30 cellular contexts compared by ENCODE assay signal in genomic region chr2:235527806-235528480, GRCh38. TPM values are rescaled to one million over a fixed set of nuclear protein-coding genes. Genes with fewer than 3 reads are reported as not detected.
DNase-seq lines count a peak whose midpoint lies in the region; ATAC-seq and TF ChIP-seq lines count a peak whose summit lies in the region.
"Had no signal": no experiment of that assay in that cellular context is flagged by ENCODE, and none has a peak within 500 bp of the region (broad histone marks: within the 10 kb centered on the region; RNA-seq: fewer than 3 reads in every experiment).

No MANE protein-coding gene starts in this region.

- H3K9me3 Mint-ChIP-seq in GM23338 (peaks cover 12% of the 10 kb centered on the region; the same call in 2 of the 3 replicates), HFFc6 (no peaks in the 10 kb centered on the region; the same call in none of the 2 replicates), T-cell (peaks cover 0 to 4% (median 0%) of the 10 kb centered on the region in 3 donors)
- H3K9me3 Mint-ChIP-seq: activated CD4-positive, alpha-beta T cell treated with anti-CD3 and anti-CD28 coated beads, Interleukin-2, amount 10 ng/mL, durations not matched to agents 24 days and 14 days; activated naive CD8-positive, alpha-beta T cell treated with anti-CD3 and anti-CD28 coated beads for 36 hours; CD8-positive, alpha-beta memory T cell had no signal

- H3K9me3 ChIP-seq in iPS-20b (ENCODE audit: insufficient read depth, low read depth, low read length): peaks cover 5% of the 10 kb centered on the region; the same call in 1 of the 2 replicates
- H3K9me3 ChIP-seq: left lung, stomach had no signal

- peaks cover 86% of the 10 kb centered on the region for H3K79me2 ChIP-seq in GM23338 (replicated peaks; ENCODE audit: insufficient read depth)

- H3K9me2 ChIP-seq in GM23338 (ENCODE audit: insufficient read depth): no peaks in the 10 kb centered on the region

- peaks cover 31% of the 10 kb centered on the region for H4K20me1 ChIP-seq in GM23338 (replicated peaks; ENCODE audit: insufficient read depth)

- H3K4me1 ChIP-seq in GM23338 (ENCODE audit: insufficient read depth) (peaks cover 20% of the 10 kb centered on the region), iPS-20b (ENCODE audit: insufficient read depth, low read length) (peaks cover 16% of the 10 kb centered on the region)
- H3K4me1 ChIP-seq: left lung, tibial artery had no signal

- H3K27me3 Mint-ChIP-seq in GM23338 (ENCODE audit: insufficient read depth, low read depth, poor library complexity) (no peaks in the 10 kb centered on the region), HFFc6 (ENCODE audit: insufficient read depth) (no peaks in the 10 kb centered on the region), T-cell (no peaks in the 10 kb centered on the region)
- H3K27me3 Mint-ChIP-seq: activated CD4-positive, alpha-beta T cell treated with anti-CD3 and anti-CD28 coated beads, Interleukin-2, amount 10 ng/mL, durations not matched to agents 24 days and 14 days had no signal

- H3K4me1 Mint-ChIP-seq in GM23338 (peaks cover 49% of the 10 kb centered on the region), HFFc6 (ENCODE audit: low read depth) (peaks cover 2% of the 10 kb centered on the region; the same call in 1 of the 2 replicates), T-cell (no peaks in the 10 kb centered on the region)
- H3K4me1 Mint-ChIP-seq: activated CD4-positive, alpha-beta T cell treated with anti-CD3 and anti-CD28 coated beads, Interleukin-2, amount 10 ng/mL, durations not matched to agents 24 days and 14 days; activated naive CD8-positive, alpha-beta T cell treated with anti-CD3 and anti-CD28 coated beads for 36 hours; CD8-positive, alpha-beta memory T cell had no signal

- peaks cover 17% of the 10 kb centered on the region for H3K36me3 Mint-ChIP-seq in GM23338 (ENCODE audit: low read depth)
- no peaks in the 10 kb centered on the region; the same call in 1 of the 2 replicates for H3K36me3 Mint-ChIP-seq in HFFc6 (ENCODE audit: low read depth)
- no peaks in the 10 kb centered on the region for H3K36me3 Mint-ChIP-seq in T-cell
- H3K36me3 Mint-ChIP-seq: activated naive CD8-positive, alpha-beta T cell treated with anti-CD3 and anti-CD28 coated beads for 36 hours; CD8-positive, alpha-beta memory T cell had no signal

- H3K27ac ChIP-seq in GM23338 (ENCODE audit: low read depth) (no peak overlapping the region), iPS-20b (ENCODE audit: low read length) (no peak overlapping the region)
- H3K27ac ChIP-seq: HL-60, left lung, stomach, tibial artery had no signal

- no peak for TF ChIP-seq CTCF in GM23338 (conservative IDR thresholded peaks at IDR 0.05; ENCODE audit: low read depth in 2 of 2)
- no peak for TF ChIP-seq CTCF in HFFc6 (IDR thresholded peaks at IDR 0.05)

- POLR2A ChIA-PET in T-cell (lab: Charles Lee): no interaction called here

- H3K9ac ChIP-seq in iPS-20b (ENCODE audit: low read depth, low read length): peak overlapping the region; percentile 43; the same call in 1 of the 2 replicates

- CTCF ChIA-PET in T-cell (lab: Charles Lee): no interaction called here

- peak; percentile 84 for ATAC-seq in GM23338
- ATAC-seq in T-cell (replicated peaks in 1 of 4): no peak
- ATAC-seq: esophagus mucosa, GM12878, left lung, sciatic nerve had no signal

- H3K36me3 ChIP-seq in GM23338 (ENCODE audit: insufficient read depth) (no peaks in the 10 kb centered on the region; the same call in 1 of the 2 replicates), iPS-20b (ENCODE audit: insufficient read depth, low read depth, low read length) (no peaks in the 10 kb centered on the region)
- H3K36me3 ChIP-seq: left lung, stomach had no signal

- H2AFZ ChIP-seq in GM23338: no peak overlapping the region

- no peaks in the 10 kb centered on the region for H3F3A ChIP-seq in GM23338 (replicated peaks; ENCODE audit: low read depth)

- no peak overlapping the region for H3K4me3 Mint-ChIP-seq in GM23338
- H3K4me3 Mint-ChIP-seq in HFFc6: no peak overlapping the region
- no peak overlapping the region for H3K4me3 Mint-ChIP-seq in T-cell
- H3K4me3 Mint-ChIP-seq: activated CD4-positive, alpha-beta T cell treated with anti-CD3 and anti-CD28 coated beads, Interleukin-2, amount 10 ng/mL, durations not matched to agents 24 days and 14 days; activated naive CD8-positive, alpha-beta T cell treated with anti-CD3 and anti-CD28 coated beads for 36 hours; CD8-positive, alpha-beta memory T cell; H9 had no signal

- DNase-seq in GM23338 (ENCODE audit: low spot score): peak; percentile 78
- peak; percentile 10 for DNase-seq in amniotic epithelial cell (ENCODE audit: low read depth)
- peak; percentile 48 for DNase-seq in retina
- no peak for DNase-seq in NCI-H2081 (lab: John Stamatoyannopoulos, UW)
- DNase-seq in HFFc6: no peak
- no peak for DNase-seq in T-cell
- DNase-seq: activated CD4-positive, alpha-beta T cell treated with anti-CD3 and anti-CD28 coated beads, Interleukin-2, amount 10 ng/mL, durations not matched to agents 24 days and 14 days; activated CD8-positive, alpha-beta memory T cell treated with anti-CD3 and anti-CD28 coated beads for 24 hours; activated effector memory CD4-positive, alpha-beta T cell treated with anti-CD3 and anti-CD28 coated beads, Interleukin-2, amount 50 U/mL, for 16 hours; activated naive CD8-positive, alpha-beta T cell treated with anti-CD3 and anti-CD28 coated beads for 36 hours; activated T-cell treated with anti-CD3 and anti-CD28 coated beads for 4 hours; CD8-positive, alpha-beta memory T cell; H9; Karpas-422; NCI-H1417; NCI-H2029 treated with DMSO at 0.1 percent for 48 hours; NCI-H446; NCI-H748 treated with DMSO at 0.1 percent for 48 hours; stimulated activated CD4-positive, alpha-beta T cell treated with anti-CD3 and anti-CD28 coated beads, Interleukin-12 subunit alpha, Interleukin-12 subunit beta, amount 100 ng/mL, for 4 hours; stimulated activated CD4-positive, alpha-beta T cell treated with anti-CD3 and anti-CD28 coated beads, Interleukin-4, amount 100 ng/mL, for 1 hour; stomach; SW 1271; T-helper 9 cell; tibial artery had no signal

- H3K4me3 ChIP-seq in GM23338 (no peak overlapping the region), iPS-20b (ENCODE audit: low read length) (no peak overlapping the region; the same call in 1 of the 2 replicates)
- H3K4me3 ChIP-seq: GM12878, left lung, stomach, tibial artery had no signal

- peak overlapping the region; percentile 64 for H3K4me2 ChIP-seq in GM23338

- H3K27me3 ChIP-seq in GM23338 (ENCODE audit: insufficient read depth): no peaks in the 10 kb centered on the region
- H3K27me3 ChIP-seq in iPS-20b (ENCODE audit: insufficient read depth, low read length): no peaks in the 10 kb centered on the region
- H3K27me3 ChIP-seq: left lung, stomach, tibial artery had no signal

- no peak overlapping the region for H3K27ac Mint-ChIP-seq in GM23338
- no peak overlapping the region for H3K27ac Mint-ChIP-seq in HFFc6
- H3K27ac Mint-ChIP-seq in T-cell: no peak overlapping the region
- H3K27ac Mint-ChIP-seq: activated CD4-positive, alpha-beta T cell treated with anti-CD3 and anti-CD28 coated beads, Interleukin-2, amount 10 ng/mL, durations not matched to agents 24 days and 14 days; activated naive CD8-positive, alpha-beta T cell treated with anti-CD3 and anti-CD28 coated beads for 36 hours; H9 had no signal

TF ChIP-seq in GM23338, 12 proteins besides CTCF, POLR2A, EP300 and RAD21 (continues in another document):
- TF ChIP-seq EZH2 (IDR thresholded peaks at IDR 0.05; ENCODE audit: low read depth, unreplicated experiment): no peak
- TF ChIP-seq ZNF331 (CRISPR knock-in tag; IDR thresholded peaks at IDR 0.05; ENCODE audit: low read depth): no peak
- no peak for TF ChIP-seq JUNB (IDR thresholded peaks at IDR 0.05; ENCODE audit: unreplicated experiment)
- TF ChIP-seq EZH2phosphoT487 (IDR thresholded peaks at IDR 0.05; ENCODE audit: unreplicated experiment): no peak
- TF ChIP-seq POLR2AphosphoS5 (IDR thresholded peaks at IDR 0.05; ENCODE audit: low read depth): no peak
- no peak for TF ChIP-seq CREB1 (CRISPR knock-in tag; IDR thresholded peaks at IDR 0.05; ENCODE audit: low read depth)
- TF ChIP-seq ETS1 (IDR thresholded peaks at IDR 0.05): no peak

RNA-seq across cellular contexts. Expression of gene AGAP1, which starts 34.1 kb away (rescaled TPM):
- 25.1 and 27.9 TPM in 2 replicates for total RNA-seq in GM23338 (2014; rRNA removed; shearing (Covaris generic))
- 13.3 and 16.4 TPM in 2 replicates for polyA plus RNA-seq in GM23338 (2016; fragmentation: Nextera tagmentation; extraction: Ambion mirVana)
- total RNA-seq in HFFc6 (2021; fragmentation: NEBNext Ultra II Directional; extraction: Animal tissue kit (Norgen Biotek cat#: 25700)): 10 to 100 TPM; 14.1 to 16.0 (median 15.1) TPM
- total RNA-seq in T-cell: 10 to 100 TPM in 1 of 5 donors, 1 to 10 TPM in 4; 3.9 to 15.6 (median 5.2) TPM

Comparison
In these comparisons a context has a peak if more than half of its experiments do, and no peak if none do; other contexts are left out.
1. DNase-seq: peak in GM23338 (single experiment), amniotic epithelial cell (single experiment) and retina (single experiment); none in NCI-H2081 (0 of 2), HFFc6 (single experiment) and T-cell (0 of 34).